In genomic region chr3:44114142-44114541, GRCh38 we compare ENCODE assay signal across 9 cellular contexts.
DNase-seq lines count a peak whose midpoint lies in the region; ATAC-seq, FAIRE-seq and TF ChIP-seq lines count a peak whose summit lies in the region.
"Had no signal": no experiment of that assay in that cellular context is flagged by ENCODE, and none has a peak within 500 bp of the region (broad histone marks: within the 10 kb centered on the region; RNA-seq: fewer than 3 reads in every experiment).

No MANE protein-coding gene starts in this region.

- ATAC-seq in mucosa of descending colon (peak; percentile 73), aorta (ENCODE audit: low FRiP score) (no peak)
- ATAC-seq: T-helper 17 cell had no signal

- no peak overlapping the region for H2AFZ ChIP-seq in astrocyte (ENCODE audit: low read depth, low read length)

- H3K9me3 ChIP-seq in astrocyte (ENCODE audit: insufficient read depth, low read depth, low read length) (no peaks in the 10 kb centered on the region), mucosa of descending colon (no peaks in the 10 kb centered on the region), aorta (ENCODE audit: control insufficient read depth, low read length) (no peaks in the 10 kb centered on the region)

- no peak overlapping the region for H3K9ac ChIP-seq in astrocyte (ENCODE audit: low read length)

- H3K27ac ChIP-seq in astrocyte (ENCODE audit: low read depth, low read length) (no peak overlapping the region), aorta (ENCODE audit: low read depth in 1 of 2, low read length in 2 of 2) (no peak overlapping the region)

- H3K4me3 ChIP-seq in NB4 (ENCODE audit: low read depth, low read length) (no peak overlapping the region), astrocyte (ENCODE audit: insufficient read depth, low read depth, low read length) (no peak overlapping the region), mucosa of descending colon (no peak overlapping the region), aorta (ENCODE audit: low read length in 2 of 2) (no peak overlapping the region)

- no peak overlapping the region for H3K4me3 Mint-ChIP-seq in astrocyte (ENCODE audit: unreplicated experiment)
- H3K4me3 Mint-ChIP-seq: T-helper 17 cell had no signal

- H3K36me3 ChIP-seq in astrocyte (ENCODE audit: insufficient read depth, low read length): no peaks in the 10 kb centered on the region
- no peaks in the 10 kb centered on the region for H3K36me3 ChIP-seq in mucosa of descending colon (ENCODE audit: low read depth)
- H3K36me3 ChIP-seq in aorta (ENCODE audit: control insufficient read depth in 1 of 2, insufficient read depth in 2 of 2, low read length in 1 of 2): no peaks in the 10 kb centered on the region

- TF ChIP-seq CTCF in NB4 (IDR thresholded peaks at IDR 0.05; ENCODE audit: low read depth, low read length): peak; percentile 66
- peak; percentile 20 for TF ChIP-seq CTCF in astrocyte (IDR thresholded peaks at IDR 0.05; ENCODE audit: insufficient read depth, low read depth, low read length)
- TF ChIP-seq CTCF in mucosa of descending colon (IDR thresholded peaks at IDR 0.05): peak; percentile 23

- no peaks in the 10 kb centered on the region for H4K20me1 ChIP-seq in astrocyte (ENCODE audit: insufficient read depth, low read length)

- H3K9me3 Mint-ChIP-seq in astrocyte (ENCODE audit: unreplicated experiment): peaks cover 3% of the 10 kb centered on the region

- H3K4me2 ChIP-seq in astrocyte (ENCODE audit: low read length): no peak overlapping the region

- peak; percentile 0 for DNase-seq in NCI-H2171 treated with DMSO at 0.1 percent for 48 hours (lab: John Stamatoyannopoulos, UW)
- DNase-seq in NCI-H2171 (lab: John Stamatoyannopoulos, UW): no peak
- DNase-seq in NB4 (ENCODE audit: low read depth): peak; percentile 39
- DNase-seq in astrocyte (ENCODE audit: low read depth): no peak
- DNase-seq in mucosa of descending colon: peak in 2 of 3 donors; percentile 73 to 74
- peak; percentile 47 to 83 for DNase-seq in aorta
- DNase-seq in NCI-H2107 treated with DMSO at 0.1 percent for 48 hours (lab: John Stamatoyannopoulos, UW; ENCODE audit: unreplicated experiment): no peak
- no peak for DNase-seq in putamen (ENCODE audit: low spot score)

- H3K27me3 ChIP-seq in astrocyte (ENCODE audit: insufficient read depth, low read length) (no peaks in the 10 kb centered on the region), aorta (ENCODE audit: control insufficient read depth in 1 of 2, insufficient read depth in 2 of 2, low read length in 1 of 2) (no peaks in the 10 kb centered on the region)

- WGBS in aorta, 2 donors: 67 to 75% methylated on average over 12 of the region's 12 CpGs

- FAIRE-seq in astrocyte (lab: Jason Lieb, UNC): no peak

- H3K4me1 ChIP-seq in astrocyte (ENCODE audit: insufficient read depth, low read length) (no peaks in the 10 kb centered on the region), mucosa of descending colon (ENCODE audit: low read depth) (no peaks in the 10 kb centered on the region), aorta (ENCODE audit: control insufficient read depth in 1 of 2, insufficient read depth in 2 of 2, low read length in 2 of 2) (no peaks in the 10 kb centered on the region)

- H3K27ac Mint-ChIP-seq in astrocyte (ENCODE audit: unreplicated experiment): no peak overlapping the region
- H3K27ac Mint-ChIP-seq: T-helper 17 cell had no signal

- H3K36me3 Mint-ChIP-seq in astrocyte (ENCODE audit: low read depth, unreplicated experiment): peaks cover 34% of the 10 kb centered on the region

- H3K27me3 Mint-ChIP-seq in astrocyte (ENCODE audit: low read depth, unreplicated experiment): no peaks in the 10 kb centered on the region

- H3K79me2 ChIP-seq in astrocyte (ENCODE audit: insufficient read depth, low read length): no peaks in the 10 kb centered on the region

- peaks cover 15% of the 10 kb centered on the region for H3K4me1 Mint-ChIP-seq in astrocyte (ENCODE audit: low read depth, unreplicated experiment)
- H3K4me1 Mint-ChIP-seq: T-helper 17 cell had no signal

- no peak for TF ChIP-seq POLR2A in NB4 (IDR thresholded peaks at IDR 0.05; ENCODE audit: extremely low read depth, insufficient read length)

- intact Hi-C loops in mucosa of descending colon (cut with DNase I, micrococcal nuclease) (no loop called here), aorta (cut with DNase I) (no loop called here)

Comparison
In these comparisons a context has a peak if more than half of its experiments do, and no peak if none do; other contexts are left out.
1. DNase-seq: peak in NCI-H2171 treated with DMSO at 0.1 percent for 48 hours (single experiment), NB4 (single experiment), mucosa of descending colon (2 of 3) and aorta (2 of 2); none in NCI-H2171 (single experiment), astrocyte (single experiment), NCI-H2107 treated with DMSO at 0.1 percent for 48 hours (single experiment) and putamen (single experiment).
2. Peak in every context shown above with its lines, with median percentiles within 50 percentile points of each other: CTCF ChIP-seq.